28 cellular contexts compared by ENCODE assay signal in genomic region chr1:14138135-14138506, GRCh38.
DNase-seq lines count a peak whose midpoint lies in the region; ATAC-seq, FAIRE-seq and TF ChIP-seq lines count a peak whose summit lies in the region.
"Had no signal": no experiment of that assay in that cellular context is flagged by ENCODE, and none has a peak within 500 bp of the region (broad histone marks: within the 10 kb centered on the region; RNA-seq: fewer than 3 reads in every experiment).

No MANE protein-coding gene starts in this region.

- no peak overlapping the region for H3K4me2 ChIP-seq in astrocyte (ENCODE audit: low read length)
- H3K4me2 ChIP-seq: BLaER1 treated with 17β-estradiol and CSF1 and Interleukin-3, amounts not matched to agents 10 nM and 100 nM had no signal

- intact Hi-C loops in CD4-positive, alpha-beta T cell (cut with DNase I, micrococcal nuclease), result no loop called here
- intact Hi-C loops in upper lobe of right lung (cut with DNase I), result no loop called here

- no peaks in the 10 kb centered on the region for H3K79me2 ChIP-seq in astrocyte (ENCODE audit: insufficient read depth, low read length)
- H3K79me2 ChIP-seq: parathyroid adenoma had no signal

- H3K27me3 ChIP-seq in MG63 (no peaks in the 10 kb centered on the region), astrocyte (ENCODE audit: insufficient read depth, low read length) (no peaks in the 10 kb centered on the region), foreskin keratinocyte (no peaks in the 10 kb centered on the region), upper lobe of right lung (no peaks in the 10 kb centered on the region)
- H3K27me3 ChIP-seq in CD4-positive, alpha-beta T cell (ENCODE audit: control insufficient read depth, insufficient read depth, low read length), result no peaks in the 10 kb centered on the region
- H3K27me3 ChIP-seq: BLaER1 treated with 17β-estradiol and CSF1 and Interleukin-3, amounts not matched to agents 10 nM and 100 nM; body of pancreas; dorsolateral prefrontal cortex; testis had no signal

- H3K27ac Mint-ChIP-seq in astrocyte (ENCODE audit: unreplicated experiment), result peak overlapping the region; percentile 12
- H3K27ac Mint-ChIP-seq in CD4-positive, alpha-beta T cell, result no peak overlapping the region
- H3K27ac Mint-ChIP-seq: mesothelial cell of epicardium; stimulated activated naive CD8-positive, alpha-beta T cell treated with anti-CD3 and anti-CD28 coated beads, Interleukin-15, Interleukin-2, amounts not matched to agents 100 ng/mL and 50 ng/mL, for 24 hours; T-helper 17 cell had no signal

- H3K27me3 Mint-ChIP-seq in astrocyte (ENCODE audit: low read depth, unreplicated experiment), result no peaks in the 10 kb centered on the region
- H3K27me3 Mint-ChIP-seq in CD4-positive, alpha-beta T cell, result peaks cover 19% of the 10 kb centered on the region

- H3K9ac ChIP-seq in astrocyte (ENCODE audit: low read length), result no peak overlapping the region
- H3K9ac ChIP-seq: BLaER1 treated with 17β-estradiol and CSF1 and Interleukin-3, amounts not matched to agents 10 nM and 100 nM; parathyroid adenoma had no signal

- H3K4me1 Mint-ChIP-seq in astrocyte (ENCODE audit: low read depth, unreplicated experiment), result peaks cover 19% of the 10 kb centered on the region
- no peaks in the 10 kb centered on the region for H3K4me1 Mint-ChIP-seq in CD4-positive, alpha-beta T cell (ENCODE audit: low read depth)
- H3K4me1 Mint-ChIP-seq: T-helper 17 cell had no signal

- H2AFZ ChIP-seq in astrocyte (ENCODE audit: low read depth, low read length), result no peak overlapping the region
- H2AFZ ChIP-seq: parathyroid adenoma had no signal

- ATAC-seq in foreskin keratinocyte (peak; percentile 92), upper lobe of right lung (no peak)
- ATAC-seq in CD4-positive, alpha-beta T cell (ENCODE audit: poor library complexity), result no peak
- ATAC-seq: activated CD4-positive, CD25-positive, alpha-beta regulatory T cell treated with anti-CD3 and anti-CD28 coated beads, Interleukin-2, amount 50 U/mL, for 24 hours; body of pancreas; T-helper 17 cell had no signal

- H3K9me3 ChIP-seq in MG63 (no peaks in the 10 kb centered on the region), astrocyte (ENCODE audit: insufficient read depth, low read depth, low read length) (no peaks in the 10 kb centered on the region), upper lobe of right lung (no peaks in the 10 kb centered on the region)
- no peaks in the 10 kb centered on the region for H3K9me3 ChIP-seq in CD4-positive, alpha-beta T cell (ENCODE audit: control insufficient read depth, low read length)
- H3K9me3 ChIP-seq: BLaER1 treated with 17β-estradiol and CSF1 and Interleukin-3, amounts not matched to agents 10 nM and 100 nM; body of pancreas; spleen; testis had no signal

- POLR2A ChIA-PET in CD4-positive, alpha-beta T cell (lab: Charles Lee), result no interaction called here

- CTCF ChIA-PET in CD4-positive, alpha-beta T cell (lab: Charles Lee), result interaction anchor here (0.6 kb wide), 1 partner anchor 12 kb away, joined by 3 read pairs; no protein-coding TSS in a partner anchor

- no peak overlapping the region for H3K27ac ChIP-seq in astrocyte (ENCODE audit: low read depth, low read length)
- H3K27ac ChIP-seq in foreskin keratinocyte, result peak overlapping the region; percentile 98
- H3K27ac ChIP-seq in CD4-positive, alpha-beta T cell (ENCODE audit: low read depth, low read length), result no peak overlapping the region
- no peak overlapping the region for H3K27ac ChIP-seq in upper lobe of right lung
- H3K27ac ChIP-seq: BLaER1 treated with 17β-estradiol and CSF1 and Interleukin-3, amounts not matched to agents 10 nM and 100 nM; body of pancreas; parathyroid adenoma; spleen; testis had no signal

- no peaks in the 10 kb centered on the region for H3K9me3 Mint-ChIP-seq in astrocyte (ENCODE audit: unreplicated experiment)
- H3K9me3 Mint-ChIP-seq in CD4-positive, alpha-beta T cell, result no peaks in the 10 kb centered on the region
- H3K9me3 Mint-ChIP-seq: mesothelial cell of epicardium; stimulated activated naive CD8-positive, alpha-beta T cell treated with anti-CD3 and anti-CD28 coated beads, Interleukin-15, Interleukin-2, amounts not matched to agents 100 ng/mL and 50 ng/mL, for 24 hours had no signal

- TF ChIP-seq CTCF in astrocyte (IDR thresholded peaks at IDR 0.05; ENCODE audit: insufficient read depth, low read depth, low read length) (no peak), foreskin keratinocyte (conservative IDR thresholded peaks at IDR 0.05) (no peak), upper lobe of right lung (IDR thresholded peaks at IDR 0.05) (no peak)
- no peak for TF ChIP-seq CTCF in CD4-positive, alpha-beta T cell (IDR thresholded peaks at IDR 0.05)

- H4K20me1 ChIP-seq in astrocyte (ENCODE audit: insufficient read depth, low read length), result no peaks in the 10 kb centered on the region
- H4K20me1 ChIP-seq: BLaER1 treated with 17β-estradiol and CSF1 and Interleukin-3, amounts not matched to agents 10 nM and 100 nM had no signal

- H3K36me3 Mint-ChIP-seq in astrocyte (ENCODE audit: low read depth, unreplicated experiment), result no peaks in the 10 kb centered on the region
- H3K36me3 Mint-ChIP-seq in CD4-positive, alpha-beta T cell (ENCODE audit: low read depth), result no peaks in the 10 kb centered on the region
- H3K36me3 Mint-ChIP-seq: mesothelial cell of epicardium had no signal

- DNase-seq in MG63 (peak; percentile 66), astrocyte (ENCODE audit: low read depth) (no peak), foreskin keratinocyte (peak; percentile 99 to 100), urothelium cell line (ENCODE audit: low spot score) (peak; percentile 26), AG08396 (ENCODE audit: low spot score) (no peak), upper lobe of right lung (no peak)
- no peak for DNase-seq in CD4-positive, alpha-beta T cell
- DNase-seq: activated CD4-positive, alpha-beta T cell treated with anti-CD3 and anti-CD28 coated beads, Interleukin-2, amount 50 U/mL, for 4 hours; activated naive CD4-positive, alpha-beta T cell; body of pancreas; NCI-H1105 treated with DMSO at 0.1 percent for 48 hours; NCI-H187 treated with DMSO at 0.1 percent for 48 hours; NCI-H2171 treated with DMSO at 0.1 percent for 48 hours; NCI-H510A treated with DMSO at 0.1 percent for 48 hours; OCI-M1; Right ventricle myocardium superior; spleen; stimulated activated CD8-positive, alpha-beta memory T cell treated with anti-CD3 and anti-CD28 coated beads, Interleukin-4, amount 100 ng/mL, for 48 hours; T-helper 17 cell; testis had no signal

- FAIRE-seq in astrocyte (lab: Jason Lieb, UNC), result no peak
- no peak for FAIRE-seq in urothelium cell line (lab: Jason Lieb, UNC)
- FAIRE-seq: endometrium, islet of Langerhans had no signal

- no peak overlapping the region for H3K4me3 Mint-ChIP-seq in astrocyte (ENCODE audit: unreplicated experiment)
- H3K4me3 Mint-ChIP-seq in CD4-positive, alpha-beta T cell, result no peak overlapping the region
- H3K4me3 Mint-ChIP-seq: mesothelial cell of epicardium; stimulated activated naive CD8-positive, alpha-beta T cell treated with anti-CD3 and anti-CD28 coated beads, Interleukin-15, Interleukin-2, amounts not matched to agents 100 ng/mL and 50 ng/mL, for 24 hours; T-helper 17 cell had no signal

- H3K4me1 ChIP-seq in astrocyte (ENCODE audit: insufficient read depth, low read length) (peaks cover 5% of the 10 kb centered on the region), foreskin keratinocyte (peaks cover 27% of the 10 kb centered on the region), upper lobe of right lung (peaks cover 18% of the 10 kb centered on the region)
- H3K4me1 ChIP-seq: parathyroid adenoma had no signal

- H3K36me3 ChIP-seq in MG63 (no peaks in the 10 kb centered on the region), astrocyte (ENCODE audit: insufficient read depth, low read length) (no peaks in the 10 kb centered on the region), upper lobe of right lung (no peaks in the 10 kb centered on the region)
- H3K36me3 ChIP-seq: BLaER1 treated with 17β-estradiol and CSF1 and Interleukin-3, amounts not matched to agents 10 nM and 100 nM; spleen had no signal

- H3K4me3 ChIP-seq in MG63, result no peak overlapping the region
- H3K4me3 ChIP-seq in astrocyte (ENCODE audit: insufficient read depth, low read depth, low read length), result no peak overlapping the region
- no peak overlapping the region for H3K4me3 ChIP-seq in upper lobe of right lung
- H3K4me3 ChIP-seq: BLaER1 treated with 17β-estradiol and CSF1 and Interleukin-3, amounts not matched to agents 10 nM and 100 nM; body of pancreas; dorsolateral prefrontal cortex; spleen; testis had no signal

Comparison
In these comparisons a context has a peak if more than half of its experiments do, and no peak if none do; other contexts are left out.
1. DNase-seq: peak in MG63 (single experiment), foreskin keratinocyte (2 of 2) and urothelium cell line (single experiment); none in astrocyte (single experiment), AG08396 (single experiment), CD4-positive, alpha-beta T cell (0 of 10) and upper lobe of right lung (single experiment).